In the genomic region with DNA sequence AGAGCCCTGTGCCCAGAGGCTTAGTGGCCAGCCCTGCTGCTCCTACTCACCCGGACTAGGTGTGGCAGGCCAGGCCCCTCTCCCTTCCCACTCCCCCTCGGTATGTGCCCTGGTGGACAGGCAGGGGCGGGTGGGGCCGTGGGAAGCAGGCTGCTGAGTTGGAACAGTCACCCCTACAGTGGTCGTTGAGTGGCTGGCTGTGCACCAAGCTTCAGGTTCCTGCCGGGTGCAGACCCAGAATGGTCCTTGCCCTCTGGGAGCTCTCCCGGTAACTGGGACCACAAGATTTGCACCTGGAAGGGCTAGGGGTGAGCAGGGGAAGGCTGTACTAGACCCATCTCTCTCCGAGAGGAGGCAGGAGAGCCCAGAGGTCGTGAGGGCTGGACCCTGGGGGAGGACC, we compare ENCODE assay signal across 8 cellular contexts.
A peak's percentile ranks its signal among the peaks of the same experiment; 100 is the strongest.
DNase-seq lines count a peak whose midpoint lies in the region; ATAC-seq and TF ChIP-seq lines count a peak whose summit lies in the region.

No MANE protein-coding gene starts in this region.

- no peaks in the 10 kb centered on the region for H3K27me3 ChIP-seq in thoracic aorta (replicated peaks; ENCODE audit: insufficient read depth)

- H3K9me3 ChIP-seq in KOPT-K1 (ENCODE audit: insufficient read depth, low read length, poor library complexity, severe bottlenecking) (no peaks in the 10 kb centered on the region), thoracic aorta (no peaks in the 10 kb centered on the region)

- peak overlapping the region; percentile 90 for H3K27ac Mint-ChIP-seq in activated CD4-positive, alpha-beta T cell treated with anti-CD3 and anti-CD28 coated beads, Interleukin-2, amount 10 ng/mL, durations not matched to agents 7 days and 5 days
- peak overlapping the region; percentile 73 for H3K27ac Mint-ChIP-seq in glutamatergic neuron (ENCODE audit: unreplicated experiment)

- no peak for ATAC-seq in thoracic aorta (ENCODE audit: insufficient number of reproducible peaks, low FRiP score, low read depth)

- peaks cover 22 to 29% of the 10 kb centered on the region in 2 donors for H3K4me1 ChIP-seq in thoracic aorta (ENCODE audit: control insufficient read depth in 1 of 2, low read depth in 2 of 2)

- no peak overlapping the region for H3K4me3 ChIP-seq in thoracic aorta

- peaks cover 42% of the 10 kb centered on the region for H3K4me1 Mint-ChIP-seq in activated CD4-positive, alpha-beta T cell treated with anti-CD3 and anti-CD28 coated beads, Interleukin-2, amount 10 ng/mL, durations not matched to agents 7 days and 5 days
- H3K4me1 Mint-ChIP-seq in glutamatergic neuron (ENCODE audit: low read depth, unreplicated experiment), result peaks cover 48% of the 10 kb centered on the region

- H3K4me3 Mint-ChIP-seq in activated CD4-positive, alpha-beta T cell treated with anti-CD3 and anti-CD28 coated beads, Interleukin-2, amount 10 ng/mL, durations not matched to agents 7 days and 5 days, result peak overlapping the region; percentile 64
- no peak overlapping the region for H3K4me3 Mint-ChIP-seq in glutamatergic neuron (ENCODE audit: unreplicated experiment)

- H3K36me3 Mint-ChIP-seq in activated CD4-positive, alpha-beta T cell treated with anti-CD3 and anti-CD28 coated beads, Interleukin-2, amount 10 ng/mL, durations not matched to agents 7 days and 5 days (ENCODE audit: low read depth), result peaks cover 6% of the 10 kb centered on the region
- H3K36me3 Mint-ChIP-seq in glutamatergic neuron (ENCODE audit: unreplicated experiment), result no peaks in the 10 kb centered on the region

- H3K27me3 Mint-ChIP-seq in activated CD4-positive, alpha-beta T cell treated with anti-CD3 and anti-CD28 coated beads, Interleukin-2, amount 10 ng/mL, durations not matched to agents 7 days and 5 days, result no peaks in the 10 kb centered on the region
- peaks cover 23% of the 10 kb centered on the region for H3K27me3 Mint-ChIP-seq in glutamatergic neuron (ENCODE audit: unreplicated experiment)

- TF ChIP-seq CTCF in glutamatergic neuron (IDR thresholded peaks at IDR 0.05; ENCODE audit: partially characterized antibody, unreplicated experiment) (no peak), thoracic aorta (IDR thresholded peaks at IDR 0.05) (no peak)

- peak overlapping the region; percentile 100 for H3K27ac ChIP-seq in KOPT-K1 (ENCODE audit: low read depth, low read length, poor library complexity, severe bottlenecking)
- peak overlapping the region; percentile 41 to 55 for H3K27ac ChIP-seq in thoracic aorta

- POLR2A ChIA-PET in activated CD4-positive, alpha-beta T cell treated with anti-CD3 and anti-CD28 coated beads, Interleukin-2, amount 10 ng/mL, durations not matched to agents 7 days and 5 days (lab: Charles Lee), result no interaction called here

- no peak for DNase-seq in activated CD4-positive, alpha-beta T cell treated with anti-CD3 and anti-CD28 coated beads, Interleukin-2, amount 10 ng/mL, durations not matched to agents 7 days and 5 days
- DNase-seq in activated CD4-positive, alpha-beta T cell treated with anti-CD3 and anti-CD28 coated beads, Interleukin-2, amount 50 U/mL, for 4 hours, result no peak
- DNase-seq in glutamatergic neuron, result no peak
- no peak for DNase-seq in thoracic aorta (ENCODE audit: low spot score)
- DNase-seq in NCI-H1105 (lab: John Stamatoyannopoulos, UW), result no peak
- DNase-seq in stimulated activated CD4-positive, alpha-beta T cell treated with anti-CD3 and anti-CD28 coated beads, Interleukin-2, amount 100 ng/mL, for 48 hours, result no peak
- no peak for DNase-seq in OCI-M1 (lab: John Stamatoyannopoulos, UW)

- H3K36me3 ChIP-seq in KOPT-K1 (ENCODE audit: insufficient read depth, low read length), result peaks cover 29% of the 10 kb centered on the region; the same call in 1 of the 2 replicates
- H3K36me3 ChIP-seq in thoracic aorta, result peaks cover 16% of the 10 kb centered on the region

- CTCF ChIA-PET in activated CD4-positive, alpha-beta T cell treated with anti-CD3 and anti-CD28 coated beads, Interleukin-2, amount 10 ng/mL, durations not matched to agents 7 days and 5 days (lab: Charles Lee), result interaction anchor here (0.5 to 2.0 kb wide), 6 partner anchors 12 to 1017 kb away, joined by 3 to 4 read pairs (median 4); no protein-coding TSS in a partner anchor

- H3K9me3 Mint-ChIP-seq in activated CD4-positive, alpha-beta T cell treated with anti-CD3 and anti-CD28 coated beads, Interleukin-2, amount 10 ng/mL, durations not matched to agents 7 days and 5 days, result no peaks in the 10 kb centered on the region
- H3K9me3 Mint-ChIP-seq in glutamatergic neuron (ENCODE audit: unreplicated experiment), result peaks cover 34% of the 10 kb centered on the region
